ENCODE assay signal across 8 cellular contexts in genomic region chr18:2979871-2980606, GRCh38. TPM values are rescaled to one million over a fixed set of nuclear protein-coding genes. Genes with fewer than 3 reads are reported as not detected.
DNase-seq lines count a peak whose midpoint lies in the region; ATAC-seq and TF ChIP-seq lines count a peak whose summit lies in the region.

No MANE protein-coding gene starts in this region.

- POLR2A ChIA-PET in MCF 10A (lab: Yijun Ruan, JAX) (interaction anchor here (0.7 to 4.0 kb wide), 9 partner anchors 9 to 284 kb away, joined by 3 to 19 read pairs (median 3); partner anchors contain the start of genes MYL12A and MYL12B), WTC11 (lab: Charles Lee) (interaction anchor here (1.4 kb wide), 1 partner anchor 12 kb away, joined by 3 read pairs; no protein-coding TSS in a partner anchor)

- intact Hi-C loops in MCF 10A (cut with micrococcal nuclease) (no loop called here), mammary epithelial cell (cut with micrococcal nuclease) (no loop called here)

- H3K4me3 Mint-ChIP-seq in MCF 10A (ENCODE audit: unreplicated experiment) (no peak overlapping the region), WTC11 (no peak overlapping the region)

- H3K27me3 ChIP-seq in mammary epithelial cell (ENCODE audit: insufficient read depth, low read length): no peaks in the 10 kb centered on the region
- H3K27me3 ChIP-seq in upper lobe of left lung: no peaks in the 10 kb centered on the region

- H3K36me3 ChIP-seq in mammary epithelial cell (ENCODE audit: insufficient read depth, low read length) (no peaks in the 10 kb centered on the region), upper lobe of left lung (no peaks in the 10 kb centered on the region)

- 77% methylated on average over 5 of the region's 5 CpGs for WGBS in mammary epithelial cell (ENCODE audit: low coverage, missing lambda C conversion rate)
- WGBS in upper lobe of left lung, 2 donors: 32 to 36% methylated on average over 5 of the region's 5 CpGs

- no peak overlapping the region for H2AFZ ChIP-seq in mammary epithelial cell (ENCODE audit: low read depth, low read length)

- no peak for TF ChIP-seq EP300 in upper lobe of left lung (IDR thresholded peaks at IDR 0.05)

- H3K4me1 Mint-ChIP-seq in MCF 10A (ENCODE audit: insufficient read depth, unreplicated experiment) (peaks cover 42% of the 10 kb centered on the region), WTC11 (peaks cover 49% of the 10 kb centered on the region)

- H3K4me2 ChIP-seq in mammary epithelial cell (ENCODE audit: insufficient read depth, low read depth, low read length): no peak overlapping the region

- H3K27ac ChIP-seq in mammary epithelial cell (ENCODE audit: insufficient read depth, low read depth, low read length) (no peak overlapping the region), upper lobe of left lung (peak overlapping the region; percentile 76 to 88 (median 84))

- no peaks in the 10 kb centered on the region for H4K20me1 ChIP-seq in mammary epithelial cell (ENCODE audit: insufficient read depth, low read length)

- peaks cover 10% of the 10 kb centered on the region for H3K4me1 ChIP-seq in mammary epithelial cell (ENCODE audit: insufficient read depth, low read length)
- H3K4me1 ChIP-seq in upper lobe of left lung: peaks cover 78 to 95% (median 87%) of the 10 kb centered on the region in 4 donors

- in situ Hi-C loops in mammary epithelial cell (cut with MboI; ENCODE audit: low sequenced_read_pairs in 2 of 2): no loop called here

- no TSS peak for BruUV-seq in MCF 10A (replicated peaks; lab: Mats Ljungman, UMichigan)
- no TSS peak for BruUV-seq in mammary epithelial cell (replicated peaks; lab: Mats Ljungman, UMichigan)

- H3K36me3 Mint-ChIP-seq in MCF 10A (ENCODE audit: insufficient read depth, unreplicated experiment) (no peaks in the 10 kb centered on the region), WTC11 (peaks cover 4% of the 10 kb centered on the region)

- H3K9me3 ChIP-seq in mammary epithelial cell (replicated peaks; ENCODE audit: insufficient read depth, low read length) (no peaks in the 10 kb centered on the region), upper lobe of left lung (no peaks in the 10 kb centered on the region)

- TF ChIP-seq CTCF in MCF 10A (IDR thresholded peaks at IDR 0.05; ENCODE audit: unreplicated experiment) (no peak), mammary epithelial cell (conservative IDR thresholded peaks at IDR 0.05 in 1 of 2, IDR thresholded peaks at IDR 0.05 in 1 of 2; ENCODE audit: extremely low read depth in 1 of 2, insufficient read depth in 1 of 2, low read depth in 1 of 2, low read length in 2 of 2) (no peak), WTC11 (IDR thresholded peaks at IDR 0.05) (no peak), upper lobe of left lung (IDR thresholded peaks at IDR 0.05) (peak in 1 of 6 experiments; percentile 7)

- CTCF ChIA-PET in MCF 10A (lab: Yijun Ruan, JAX): interaction anchor here (0.6 to 1.0 kb wide), 9 partner anchors 9 to 150 kb away, joined by 3 to 6 read pairs (median 3); no protein-coding TSS in a partner anchor
- CTCF ChIA-PET in mammary epithelial cell (lab: Charles Lee; ENCODE audit: low non-redundant PET): no interaction called here
- CTCF ChIA-PET in WTC11 (lab: Charles Lee): interaction anchor here (0.8 to 1.3 kb wide), 4 partner anchors 9 to 686 kb away, joined by 3 read pairs; no protein-coding TSS in a partner anchor

- peak; percentile 26 for DNase-seq in MCF 10A (ENCODE audit: unreplicated experiment)
- no peak for DNase-seq in mammary epithelial cell
- no peak for DNase-seq in WTC11 (ENCODE audit: low spot score)
- peak; percentile 41 for DNase-seq in left kidney (ENCODE audit: low read depth, low spot score)
- DNase-seq in upper lobe of left lung: peak in 1 of 2 donors; percentile 51
- DNase-seq in HuH-7 (ENCODE audit: low spot score): no peak

- H3K4me3 ChIP-seq in mammary epithelial cell (replicated peaks in 1 of 3; ENCODE audit: insufficient read depth in 1 of 3, low read depth in 2 of 3, low read length in 3 of 3): no peak overlapping the region
- peak overlapping the region in 1 of 4 donors; percentile 1 for H3K4me3 ChIP-seq in upper lobe of left lung

- TF ChIP-seq POLR2A in upper lobe of left lung (IDR thresholded peaks at IDR 0.05): no peak

- H3K79me2 ChIP-seq in mammary epithelial cell (ENCODE audit: insufficient read depth, low read length): peaks cover 19% of the 10 kb centered on the region

- H3K9me3 Mint-ChIP-seq in MCF 10A (ENCODE audit: unreplicated experiment) (no peaks in the 10 kb centered on the region), WTC11 (no peaks in the 10 kb centered on the region)

- dilution Hi-C loops in mammary epithelial cell (cut with HindIII; ENCODE audit: low sequenced_read_pairs): no loop called here

- no peak overlapping the region for H3K9ac ChIP-seq in mammary epithelial cell (ENCODE audit: insufficient read depth, low read length)

- H3K27ac Mint-ChIP-seq in MCF 10A (ENCODE audit: low read depth, unreplicated experiment) (peak overlapping the region; percentile 93), WTC11 (peak overlapping the region; percentile 72)

- H3K27me3 Mint-ChIP-seq in MCF 10A (ENCODE audit: insufficient read depth, unreplicated experiment) (no peaks in the 10 kb centered on the region), WTC11 (ENCODE audit: low read depth) (no peaks in the 10 kb centered on the region)

- no peak for ATAC-seq in WTC11
- ATAC-seq in upper lobe of left lung (ENCODE audit: low FRiP score in 2 of 2): peak in 1 of 2 donors; percentile 55
- ATAC-seq in GM19023 (IDR thresholded peaks at IDR 0.05; ENCODE audit: unreplicated experiment): no peak
- no peak for ATAC-seq in GM21526 (IDR thresholded peaks at IDR 0.05; ENCODE audit: low FRiP score, unreplicated experiment)

TF ChIP-seq in WTC11, 78 proteins besides CTCF, POLR2A, EP300 and RAD21:
- no peak for TF ChIP-seq ZNF416 (CRISPR knock-in tag; IDR thresholded peaks at IDR 0.05)

RNA-seq across cellular contexts. Expression of gene LPIN2, which starts 32.9 kb away (rescaled TPM):
- total RNA-seq in MCF 10A (2022) (13.1 and 15.9 TPM in 2 replicates), mammary epithelial cell (10 to 100 TPM in 1 of 2 donors, 1 to 10 TPM in 1; 9.9 to 20.3 TPM), WTC11 (2021) (10.4 to 12.2 TPM (median 11.8 TPM) in 3 replicates), upper lobe of left lung (100 to 1,000 TPM in 1 of 6 donors, 10 to 100 TPM in 5; 37.7 to 105 (median 57.3) TPM)
- polyA plus RNA-seq in mammary epithelial cell: 6.4 TPM
- 5.6 TPM for polyA minus RNA-seq in mammary epithelial cell

Comparison
In these comparisons a context has a peak if more than half of its experiments do, and no peak if none do; other contexts are left out.
1. DNase-seq: peak in MCF 10A (single experiment) and left kidney (single experiment); none in mammary epithelial cell (single experiment), WTC11 (single experiment) and HuH-7 (single experiment).